In the genomic region with DNA sequence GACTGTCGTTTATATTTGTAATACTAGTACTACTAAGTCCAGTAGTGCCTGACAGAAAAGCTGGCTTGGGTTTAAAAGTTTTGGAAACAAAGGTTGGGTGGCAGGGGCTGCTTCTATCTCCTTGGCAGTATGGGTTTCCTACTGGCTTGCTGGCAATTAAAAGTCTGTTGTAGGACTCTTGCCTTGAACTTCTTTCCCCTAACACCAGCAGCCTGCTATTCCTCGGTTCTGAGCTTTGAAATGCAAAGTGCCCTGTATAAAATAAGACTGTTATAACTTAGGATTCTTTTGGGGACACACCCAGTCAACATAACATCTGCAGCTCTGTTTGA, we compare ENCODE assay signal across 8 cellular contexts. TPM values are rescaled to one million over a fixed set of nuclear protein-coding genes. Genes with fewer than 3 reads are reported as not detected.
DNase-seq lines count a peak whose midpoint lies in the region; TF ChIP-seq lines count a peak whose summit lies in the region.

No MANE protein-coding gene starts in this region.

- peaks cover 43% of the 10 kb centered on the region for H3K4me1 Mint-ChIP-seq in dendritic cell treated with granulocyte-macrophage colony-stimulating factor and Interleukin-4, amounts not matched to agents 40 ng/mL and 50 ng/mL, for 4 days (ENCODE audit: low read depth)
- peaks cover 34% of the 10 kb centered on the region for H3K4me1 Mint-ChIP-seq in nephron

- no peaks in the 10 kb centered on the region for H3K27me3 Mint-ChIP-seq in dendritic cell treated with granulocyte-macrophage colony-stimulating factor and Interleukin-4, amounts not matched to agents 40 ng/mL and 50 ng/mL, for 4 days
- no peaks in the 10 kb centered on the region for H3K27me3 Mint-ChIP-seq in nephron (ENCODE audit: low read depth)

- TF ChIP-seq CTCF in C4-2B (conservative IDR thresholded peaks at IDR 0.05) (no peak), nephron (IDR thresholded peaks at IDR 0.05; ENCODE audit: unreplicated experiment in 3 of 3) (no peak)

- intact Hi-C loops in dendritic cell treated with granulocyte-macrophage colony-stimulating factor and Interleukin-4, amounts not matched to agents 40 ng/mL and 50 ng/mL, for 4 days (cut with micrococcal nuclease): loop anchor here (5.0 kb wide), 1 partner anchor 37 kb away; no protein-coding TSS in a partner anchor

- DNase-seq in M059J (ENCODE audit: low read depth) (peak; percentile 11), NCI-H524 treated with DMSO at 0.1 percent for 48 hours (lab: John Stamatoyannopoulos, UW) (no peak), Kasumi-1 (lab: John Stamatoyannopoulos, UW) (no peak), dedifferentiated amniotic fluid mesenchymal stem cell (ENCODE audit: extremely low spot score) (no peak)
- no peak for DNase-seq in activated CD8-positive, alpha-beta memory T cell treated with anti-CD3 and anti-CD28 coated beads for 24 hours

- no peaks in the 10 kb centered on the region for H3K9me3 Mint-ChIP-seq in dendritic cell treated with granulocyte-macrophage colony-stimulating factor and Interleukin-4, amounts not matched to agents 40 ng/mL and 50 ng/mL, for 4 days
- H3K9me3 Mint-ChIP-seq in nephron: no peaks in the 10 kb centered on the region

- H3K27ac ChIP-seq in C4-2B: peak overlapping the region; percentile 85

- H3K4me3 Mint-ChIP-seq in dendritic cell treated with granulocyte-macrophage colony-stimulating factor and Interleukin-4, amounts not matched to agents 40 ng/mL and 50 ng/mL, for 4 days: peak overlapping the region; percentile 92
- peak overlapping the region; percentile 90 to 97 (median 93) for H3K4me3 Mint-ChIP-seq in nephron

- peaks cover 14% of the 10 kb centered on the region for H3K36me3 Mint-ChIP-seq in dendritic cell treated with granulocyte-macrophage colony-stimulating factor and Interleukin-4, amounts not matched to agents 40 ng/mL and 50 ng/mL, for 4 days (ENCODE audit: low read depth)
- H3K36me3 Mint-ChIP-seq in nephron (ENCODE audit: low read depth): peaks cover 3% of the 10 kb centered on the region

- H3K27ac Mint-ChIP-seq in dendritic cell treated with granulocyte-macrophage colony-stimulating factor and Interleukin-4, amounts not matched to agents 40 ng/mL and 50 ng/mL, for 4 days: peak overlapping the region; percentile 83
- H3K27ac Mint-ChIP-seq in nephron: peak overlapping the region; percentile 83 to 90 (median 83)

RNA-seq across cellular contexts. Expression of a gene that starts 1.3 kb away (rescaled TPM):
- 12.9 and 16.9 TPM in 2 replicates for total RNA-seq in M059J (2014; rRNA removed; shearing (Covaris generic))

RNA-seq across cellular contexts. Expression of a gene that starts 18.7 kb away (rescaled TPM):
- not detected in 2 replicates for total RNA-seq in M059J (2014; rRNA removed; shearing (Covaris generic))
